Comparison of ENCODE assay signal across 8 cellular contexts in the genomic region with DNA sequence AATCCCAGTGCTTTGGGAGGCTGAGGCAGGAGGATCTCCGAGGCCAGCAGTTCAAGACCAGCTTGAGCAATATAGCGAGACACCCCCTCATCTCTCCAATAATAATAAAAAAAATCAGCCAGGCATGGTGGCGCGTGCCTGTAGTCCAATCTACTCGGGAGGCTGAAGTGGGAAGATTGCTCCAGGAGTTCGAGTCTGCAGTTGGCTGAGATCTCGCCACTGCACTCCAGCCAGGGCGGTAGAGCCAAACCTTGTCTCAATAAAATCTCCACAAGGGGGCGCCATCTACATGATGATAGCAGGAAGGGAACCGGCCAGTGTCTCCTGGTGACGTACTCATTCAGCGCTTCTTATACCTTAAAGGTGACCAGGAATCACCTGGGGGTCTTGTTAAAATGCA. TPM values are rescaled to one million over a fixed set of nuclear protein-coding genes. Genes with fewer than 3 reads are reported as not detected.
DNase-seq lines count a peak whose midpoint lies in the region; ATAC-seq lines count a peak whose summit lies in the region.

No MANE protein-coding gene starts in this region.

- H3K4me3 ChIP-seq in NT2/D1 (ENCODE audit: insufficient read length, low read depth), result no peak overlapping the region

- peaks cover 1% of the 10 kb centered on the region for H3K36me3 Mint-ChIP-seq in IgD-negative memory B cell

- H3K27ac Mint-ChIP-seq in IgD-negative memory B cell, result peak overlapping the region in 2 of 3 donors; percentile 70 to 80

- H3K27me3 ChIP-seq in NT2/D1 (ENCODE audit: insufficient read depth, insufficient read length), result no peaks in the 10 kb centered on the region

- no peak overlapping the region for H3K9ac ChIP-seq in NT2/D1 (ENCODE audit: insufficient read length, low read depth)

- H3K9me3 ChIP-seq in NT2/D1 (ENCODE audit: insufficient read depth, low read length), result no peaks in the 10 kb centered on the region

- ATAC-seq in HG03442 (IDR thresholded peaks at IDR 0.05; ENCODE audit: unreplicated experiment), result no peak

- H3K4me1 ChIP-seq in NT2/D1 (ENCODE audit: insufficient read depth, insufficient read length), result no peaks in the 10 kb centered on the region

- H3K36me3 ChIP-seq in NT2/D1 (ENCODE audit: insufficient read depth, insufficient read length, low read length), result peaks cover 5% of the 10 kb centered on the region

- peaks cover 6% of the 10 kb centered on the region for H3K27me3 Mint-ChIP-seq in IgD-negative memory B cell

- peak overlapping the region in 1 of 4 donors; percentile 17 for H3K4me3 Mint-ChIP-seq in IgD-negative memory B cell

- DNase-seq in D341Med (ENCODE audit: low spot score) (peak; percentile 80), NT2/D1 (ENCODE audit: low read depth, low spot score) (peak; percentile 80), epidermal melanocyte (ENCODE audit: insufficient read length, low spot score) (peak; percentile 73), mucosa of gallbladder (ENCODE audit: low spot score) (peak; percentile 87)
- peak; percentile 81 for DNase-seq in activated CD8-positive, alpha-beta memory T cell treated with anti-CD3 and anti-CD28 coated beads, Interleukin-2, amount 50 U/mL, for 1 hour (ENCODE audit: extremely low read depth)
- peak; percentile 52 for DNase-seq in stimulated activated CD8-positive, alpha-beta memory T cell treated with anti-CD3 and anti-CD28 coated beads, Interleukin-7, amount 100 ng/mL, for 24 hours (ENCODE audit: low read depth)

- H3K4me1 Mint-ChIP-seq in IgD-negative memory B cell, result peaks cover 6 to 11% (median 7%) of the 10 kb centered on the region in 3 donors

- H3K9me3 Mint-ChIP-seq in IgD-negative memory B cell, result no peaks in the 10 kb centered on the region

RNA-seq across cellular contexts. Expression of a gene that starts 13.6 kb away (rescaled TPM):
- polyA plus RNA-seq in IgD-negative memory B cell, result 0.30 TPM
- total RNA-seq in mucosa of gallbladder, result 18.7 TPM

RNA-seq across cellular contexts. Expression of a gene that starts 21.4 kb away (rescaled TPM):
- polyA plus RNA-seq in IgD-negative memory B cell, result 2.3 TPM
- total RNA-seq in mucosa of gallbladder, result 33.5 TPM

RNA-seq across cellular contexts. Expression of a gene that starts 35.9 kb away (rescaled TPM):
- polyA plus RNA-seq in IgD-negative memory B cell, result 0.06 TPM
- 1.6 TPM for total RNA-seq in mucosa of gallbladder

RNA-seq across cellular contexts. Expression of a gene that starts 39.7 kb away (rescaled TPM):
- polyA plus RNA-seq in IgD-negative memory B cell, result 16.0 TPM
- total RNA-seq in mucosa of gallbladder, result 32.5 TPM

RNA-seq across cellular contexts. Expression of a gene that starts 53.1 kb away (rescaled TPM):
- polyA plus RNA-seq in IgD-negative memory B cell, result 13.3 TPM
- total RNA-seq in mucosa of gallbladder, result 19.1 TPM
